ENCODE assay signal across 1 cellular context in the genomic region with DNA sequence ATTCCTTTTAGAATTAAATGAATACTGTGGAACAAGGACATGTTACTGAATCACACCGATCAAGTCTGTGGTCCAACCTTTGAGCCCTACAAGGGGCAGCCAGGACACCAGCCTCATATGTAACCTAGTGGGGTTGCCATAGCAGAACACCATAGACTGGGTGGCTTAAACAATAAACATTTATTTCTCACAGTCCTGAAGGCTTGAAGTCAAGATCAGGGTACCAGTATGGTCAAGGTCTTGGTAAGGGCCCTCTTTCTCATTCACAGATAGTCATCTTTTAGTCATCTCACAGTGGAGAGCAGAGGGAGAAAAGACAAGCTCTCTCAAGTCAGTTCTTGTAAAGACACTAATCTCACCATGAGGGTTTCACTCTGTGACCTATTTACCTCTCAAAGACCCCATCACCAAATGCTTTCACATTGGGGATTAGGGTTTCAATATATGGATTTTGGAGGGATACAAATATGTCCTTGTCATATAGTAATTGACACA.
TF ChIP-seq lines count a peak whose summit lies in the region.

No MANE protein-coding gene starts in this region.

TF ChIP-seq in SK-N-SH treated with all-trans-retinoic acid at 6 μM for 48 hours, 23 proteins besides CTCF, POLR2A, EP300 and RAD21 (continued from another document):
- TF ChIP-seq, protein P1, sequence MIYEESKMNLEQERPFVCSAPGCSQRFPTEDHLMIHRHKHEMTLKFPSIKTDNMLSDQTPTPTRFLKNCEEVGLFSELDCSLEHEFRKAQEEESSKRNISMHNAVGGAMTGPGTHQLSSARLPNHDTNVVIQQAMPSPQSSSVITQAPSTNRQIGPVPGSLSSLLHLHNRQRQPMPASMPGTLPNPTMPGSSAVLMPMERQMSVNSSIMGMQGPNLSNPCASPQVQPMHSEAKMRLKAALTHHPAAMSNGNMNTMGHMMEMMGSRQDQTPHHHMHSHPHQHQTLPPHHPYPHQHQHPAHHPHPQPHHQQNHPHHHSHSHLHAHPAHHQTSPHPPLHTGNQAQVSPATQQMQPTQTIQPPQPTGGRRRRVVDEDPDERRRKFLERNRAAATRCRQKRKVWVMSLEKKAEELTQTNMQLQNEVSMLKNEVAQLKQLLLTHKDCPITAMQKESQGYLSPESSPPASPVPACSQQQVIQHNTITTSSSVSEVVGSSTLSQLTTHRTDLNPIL (CRISPR knock-in tag; IDR thresholded peaks at IDR 0.05; ENCODE audit: low read depth) = no peak
- no peak for TF ChIP-seq ESRRG (CRISPR knock-in tag; IDR thresholded peaks at IDR 0.05)
- TF ChIP-seq CSDC2 (CRISPR knock-in tag; IDR thresholded peaks at IDR 0.05) = no peak
- TF ChIP-seq ZFP3 (CRISPR knock-in tag; IDR thresholded peaks at IDR 0.05) = no peak
- TF ChIP-seq ZC3H10 (CRISPR knock-in tag; IDR thresholded peaks at IDR 0.05) = no peak
- no peak for TF ChIP-seq ARNTL (CRISPR knock-in tag; IDR thresholded peaks at IDR 0.05; ENCODE audit: borderline replicate concordance, low read depth)
- TF ChIP-seq, protein P2, sequence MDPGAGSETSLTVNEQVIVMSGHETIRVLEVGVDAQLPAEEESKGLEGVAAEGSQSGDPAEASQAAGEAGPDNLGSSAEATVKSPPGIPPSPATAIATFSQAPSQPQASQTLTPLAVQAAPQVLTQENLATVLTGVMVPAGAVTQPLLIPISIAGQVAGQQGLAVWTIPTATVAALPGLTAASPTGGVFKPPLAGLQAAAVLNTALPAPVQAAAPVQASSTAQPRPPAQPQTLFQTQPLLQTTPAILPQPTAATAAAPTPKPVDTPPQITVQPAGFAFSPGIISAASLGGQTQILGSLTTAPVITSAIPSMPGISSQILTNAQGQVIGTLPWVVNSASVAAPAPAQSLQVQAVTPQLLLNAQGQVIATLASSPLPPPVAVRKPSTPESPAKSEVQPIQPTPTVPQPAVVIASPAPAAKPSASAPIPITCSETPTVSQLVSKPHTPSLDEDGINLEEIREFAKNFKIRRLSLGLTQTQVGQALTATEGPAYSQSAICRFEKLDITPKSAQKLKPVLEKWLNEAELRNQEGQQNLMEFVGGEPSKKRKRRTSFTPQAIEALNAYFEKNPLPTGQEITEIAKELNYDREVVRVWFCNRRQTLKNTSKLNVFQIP (CRISPR knock-in tag; IDR thresholded peaks at IDR 0.05; ENCODE audit: borderline replicate concordance, low read depth) = no peak
- TF ChIP-seq SNAI2 (CRISPR knock-in tag; IDR thresholded peaks at IDR 0.05) = no peak
- TF ChIP-seq ZFP30 (CRISPR knock-in tag; IDR thresholded peaks at IDR 0.05) = no peak
- TF ChIP-seq, protein P3, sequence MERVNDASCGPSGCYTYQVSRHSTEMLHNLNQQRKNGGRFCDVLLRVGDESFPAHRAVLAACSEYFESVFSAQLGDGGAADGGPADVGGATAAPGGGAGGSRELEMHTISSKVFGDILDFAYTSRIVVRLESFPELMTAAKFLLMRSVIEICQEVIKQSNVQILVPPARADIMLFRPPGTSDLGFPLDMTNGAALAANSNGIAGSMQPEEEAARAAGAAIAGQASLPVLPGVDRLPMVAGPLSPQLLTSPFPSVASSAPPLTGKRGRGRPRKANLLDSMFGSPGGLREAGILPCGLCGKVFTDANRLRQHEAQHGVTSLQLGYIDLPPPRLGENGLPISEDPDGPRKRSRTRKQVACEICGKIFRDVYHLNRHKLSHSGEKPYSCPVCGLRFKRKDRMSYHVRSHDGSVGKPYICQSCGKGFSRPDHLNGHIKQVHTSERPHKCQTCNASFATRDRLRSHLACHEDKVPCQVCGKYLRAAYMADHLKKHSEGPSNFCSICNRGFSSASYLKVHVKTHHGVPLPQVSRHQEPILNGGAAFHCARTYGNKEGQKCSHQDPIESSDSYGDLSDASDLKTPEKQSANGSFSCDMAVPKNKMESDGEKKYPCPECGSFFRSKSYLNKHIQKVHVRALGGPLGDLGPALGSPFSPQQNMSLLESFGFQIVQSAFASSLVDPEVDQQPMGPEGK (CRISPR knock-in tag; IDR thresholded peaks at IDR 0.05; ENCODE audit: borderline replicate concordance) = no peak
- no peak for TF ChIP-seq ZNF565 (CRISPR knock-in tag; conservative IDR thresholded peaks at IDR 0.05; ENCODE audit: low read depth)
- no peak for TF ChIP-seq BACH2 (CRISPR knock-in tag; IDR thresholded peaks at IDR 0.05; ENCODE audit: borderline replicate concordance)
- no peak for TF ChIP-seq GLIS3 (CRISPR knock-in tag; IDR thresholded peaks at IDR 0.05)
- TF ChIP-seq, protein P4, sequence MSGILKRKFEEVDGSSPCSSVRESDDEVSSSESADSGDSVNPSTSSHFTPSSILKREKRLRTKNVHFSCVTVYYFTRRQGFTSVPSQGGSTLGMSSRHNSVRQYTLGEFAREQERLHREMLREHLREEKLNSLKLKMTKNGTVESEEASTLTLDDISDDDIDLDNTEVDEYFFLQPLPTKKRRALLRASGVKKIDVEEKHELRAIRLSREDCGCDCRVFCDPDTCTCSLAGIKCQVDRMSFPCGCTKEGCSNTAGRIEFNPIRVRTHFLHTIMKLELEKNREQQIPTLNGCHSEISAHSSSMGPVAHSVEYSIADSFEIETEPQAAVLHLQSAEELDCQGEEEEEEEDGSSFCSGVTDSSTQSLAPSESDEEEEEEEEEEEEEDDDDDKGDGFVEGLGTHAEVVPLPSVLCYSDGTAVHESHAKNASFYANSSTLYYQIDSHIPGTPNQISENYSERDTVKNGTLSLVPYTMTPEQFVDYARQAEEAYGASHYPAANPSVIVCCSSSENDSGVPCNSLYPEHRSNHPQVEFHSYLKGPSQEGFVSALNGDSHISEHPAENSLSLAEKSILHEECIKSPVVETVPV (CRISPR knock-in tag; IDR thresholded peaks at IDR 0.05) = no peak
- no peak for TF ChIP-seq TOX (CRISPR knock-in tag; IDR thresholded peaks at IDR 0.05; ENCODE audit: borderline replicate concordance)
- TF ChIP-seq ZNF70 (CRISPR knock-in tag; IDR thresholded peaks at IDR 0.05) = no peak
